Comparison of ENCODE assay signal across 14 cellular contexts in genomic region chr6:121573466-121573865, GRCh38.
A peak's percentile ranks its signal among the peaks of the same experiment; 100 is the strongest.
DNase-seq lines count a peak whose midpoint lies in the region; ATAC-seq and TF ChIP-seq lines count a peak whose summit lies in the region.
"Had no signal": no experiment of that assay in that cellular context is flagged by ENCODE, and none has a peak within 500 bp of the region (broad histone marks: within the 10 kb centered on the region; RNA-seq: fewer than 3 reads in every experiment).

No MANE protein-coding gene starts in this region.

- H3K4me2 ChIP-seq in IMR-90 (ENCODE audit: low read depth, low read length) (peak overlapping the region; percentile 55; the same call in 1 of the 2 replicates), mesenchymal stem cell (ENCODE audit: low read length, poor library complexity, severe bottlenecking) (no peak overlapping the region)

- H4K20me1 ChIP-seq in IMR-90 (ENCODE audit: insufficient read depth, low read length) = no peaks in the 10 kb centered on the region

- H3K4me1 ChIP-seq in IMR-90 (ENCODE audit: control insufficient read depth, insufficient read depth, low read length) = peaks cover 2% of the 10 kb centered on the region
- no peaks in the 10 kb centered on the region for H3K4me1 ChIP-seq in mesenchymal stem cell (ENCODE audit: control insufficient read depth, insufficient read depth, low read depth, low read length)

- H2BK5ac ChIP-seq in IMR-90 (ENCODE audit: low read depth, low read length, poor library complexity, severe bottlenecking) = peak overlapping the region; percentile 20
- no peak overlapping the region for H2BK5ac ChIP-seq in mesenchymal stem cell (ENCODE audit: low read depth, low read length, poor library complexity, severe bottlenecking)

- H3K9me1 ChIP-seq in IMR-90 (ENCODE audit: insufficient read depth, low read length) = peaks cover 5% of the 10 kb centered on the region

- no peak overlapping the region; the same call in 1 of the 2 replicates for H3K4ac ChIP-seq in IMR-90 (ENCODE audit: low read depth, low read length)
- H3K4ac ChIP-seq in mesenchymal stem cell (ENCODE audit: low read depth in 1 of 2, low read length in 2 of 2) = no peak overlapping the region

- H3K27ac ChIP-seq in IMR-90 (ENCODE audit: insufficient read depth, low read length) (no peak overlapping the region), mesenchymal stem cell (ENCODE audit: low read length, poor library complexity, severe bottlenecking) (no peak overlapping the region)

- H2AK5ac ChIP-seq in IMR-90 (ENCODE audit: low read depth, low read length) = no peak overlapping the region
- no peak overlapping the region for H2AK5ac ChIP-seq in mesenchymal stem cell (ENCODE audit: low read length, severe bottlenecking)

- H4K8ac ChIP-seq in IMR-90 (ENCODE audit: low read depth in 2 of 2, low read length in 2 of 2) = no peak overlapping the region; a peak in 1 of 4 replicates
- H4K8ac ChIP-seq in mesenchymal stem cell (ENCODE audit: low read length) = peak overlapping the region; percentile 64

- H2AK9ac ChIP-seq in IMR-90 (replicated peaks; ENCODE audit: low read depth, low read length, poor library complexity) = no peak overlapping the region

- intact Hi-C loops in CD14-positive monocyte (cut with micrococcal nuclease) (no loop called here), IMR-90 (cut with micrococcal nuclease) (no loop called here)

- H3K14ac ChIP-seq in IMR-90 (replicated peaks; ENCODE audit: low read depth, low read length) = no peak overlapping the region
- H3K14ac ChIP-seq in mesenchymal stem cell (ENCODE audit: low read length in 2 of 2) = no peak overlapping the region

- H3K9me3 ChIP-seq in IMR-90 (ENCODE audit: control insufficient read depth, insufficient read depth, low read length) (no peaks in the 10 kb centered on the region), mesenchymal stem cell (ENCODE audit: control insufficient read depth, low read length) (no peaks in the 10 kb centered on the region)

- POLR2A ChIA-PET in IMR-90 (lab: Charles Lee; ENCODE audit: unreplicated experiment) = no interaction called here

- TF ChIP-seq RAD21 in IMR-90 (IDR thresholded peaks at IDR 0.05; ENCODE audit: low read length) = no peak

- H2BK20ac ChIP-seq in IMR-90 (ENCODE audit: low read depth, low read length) = no peak overlapping the region

- no peak overlapping the region for H3K56ac ChIP-seq in IMR-90 (ENCODE audit: extremely low read depth, insufficient read depth, low read length)

- dilution Hi-C loops in IMR-90 (cut with HindIII; ENCODE audit: low sequenced_read_pairs, unreplicated experiment) = no loop called here

- no peak for DNase-seq in CD14-positive monocyte (ENCODE audit: low spot score)
- DNase-seq in IMR-90 = no peak
- DNase-seq in cardiac fibroblast (ENCODE audit: low read depth in 2 of 2) = peak; percentile 24 to 51
- no peak for DNase-seq in mesenchymal stem cell
- no peak for DNase-seq in stimulated activated CD4-positive, alpha-beta T cell treated with anti-CD3 and anti-CD28 coated beads, Interleukin-4, amount 100 ng/mL, for 1 hour
- no peak for DNase-seq in cortex of kidney (lab: John Stamatoyannopoulos, UW)
- DNase-seq in activated CD8-positive, alpha-beta memory T cell treated with anti-CD3 and anti-CD28 coated beads, Interleukin-2, amount 50 U/mL, for 4 hours = no peak
- DNase-seq: activated CD8-positive, alpha-beta memory T cell treated with anti-CD3 and anti-CD28 coated beads for 24 hours; activated naive CD4-positive, alpha-beta T cell; islet precursor cell; NCI-H1092; NCI-H510A treated with DMSO at 0.1 percent for 48 hours had no signal

- no peaks in the 10 kb centered on the region for H3K36me3 Mint-ChIP-seq in CD14-positive monocyte

- H2BK12ac ChIP-seq in mesenchymal stem cell (ENCODE audit: low read length in 2 of 2) = no peak overlapping the region

- CTCF ChIA-PET in IMR-90 (lab: Yijun Ruan, JAX) = interaction anchor here (0.6 kb wide), 1 partner anchor 161 kb away, joined by 4 read pairs; no protein-coding TSS in a partner anchor

- H3K4me1 Mint-ChIP-seq in CD14-positive monocyte = peaks cover 20% of the 10 kb centered on the region
- H3K4me1 Mint-ChIP-seq: nephron had no signal

- H3K27ac Mint-ChIP-seq in CD14-positive monocyte = peak overlapping the region in 6 of 7 donors; percentile 65 to 85 (median 81)
- H3K27ac Mint-ChIP-seq: nephron had no signal

- in situ Hi-C loops in IMR-90 (cut with MboI; ENCODE audit: low sequenced_read_pairs) = no loop called here

- H3K27me3 ChIP-seq in IMR-90 (ENCODE audit: control insufficient read depth, insufficient read depth, low read length) (no peaks in the 10 kb centered on the region), mesenchymal stem cell (ENCODE audit: control insufficient read depth in 1 of 2, insufficient read depth in 1 of 2, low read length in 2 of 2) (no peaks in the 10 kb centered on the region)

- H3K18ac ChIP-seq in IMR-90 (ENCODE audit: low read depth, low read length) (peak overlapping the region; percentile 37; the same call in 1 of the 2 replicates), mesenchymal stem cell (ENCODE audit: low read depth in 1 of 2, low read length in 2 of 2) (no peak overlapping the region)

- TF ChIP-seq POLR2A in IMR-90 (IDR thresholded peaks at IDR 0.05; ENCODE audit: low read depth, low read length) = no peak

- H3K36me3 ChIP-seq in IMR-90 (ENCODE audit: control insufficient read depth, insufficient read depth, low read length) = no peaks in the 10 kb centered on the region
- H3K36me3 ChIP-seq in mesenchymal stem cell (ENCODE audit: control insufficient read depth in 1 of 2, insufficient read depth in 2 of 2, low read depth in 1 of 2, low read length in 2 of 2) = no peaks in the 10 kb centered on the region

- ATAC-seq in IMR-90 (ENCODE audit: low read depth) (peak; percentile 56), GM21360 (IDR thresholded peaks at IDR 0.05; ENCODE audit: unreplicated experiment) (no peak)

- H4K91ac ChIP-seq in IMR-90 (ENCODE audit: insufficient read depth, low read depth, low read length) (no peak overlapping the region), mesenchymal stem cell (ENCODE audit: low read length) (no peak overlapping the region)

- H3K9me3 Mint-ChIP-seq in CD14-positive monocyte = peaks cover 0 to 13% (median 6%) of the 10 kb centered on the region in 7 donors

- no peak overlapping the region for H3K9ac ChIP-seq in IMR-90 (ENCODE audit: low read depth, low read length)
- H3K9ac ChIP-seq in mesenchymal stem cell (ENCODE audit: low read length) = peak overlapping the region; percentile 40

- H2BK15ac ChIP-seq in IMR-90 (ENCODE audit: low read depth, low read length) (no peak overlapping the region; the same call in 2 of the 3 replicates), mesenchymal stem cell (ENCODE audit: low read depth, poor library complexity, severe bottlenecking) (no peak overlapping the region)

- H2AFZ ChIP-seq in IMR-90 (replicated peaks; ENCODE audit: low read length, poor library complexity) (no peak overlapping the region), mesenchymal stem cell (ENCODE audit: low read depth, low read length) (no peak overlapping the region)

- no peak overlapping the region; the same call in 1 of the 2 replicates for H3K23ac ChIP-seq in IMR-90 (ENCODE audit: low read depth, low read length)
- H3K23ac ChIP-seq in mesenchymal stem cell (ENCODE audit: low read length in 2 of 2) = no peak overlapping the region

- TF ChIP-seq CTCF in CD14-positive monocyte (IDR thresholded peaks at IDR 0.05) (no peak), IMR-90 (conservative IDR thresholded peaks at IDR 0.05; ENCODE audit: low read depth, low read length) (no peak), cardiac fibroblast (IDR thresholded peaks at IDR 0.05; ENCODE audit: low read depth, low read length) (no peak)

- H2BK120ac ChIP-seq in IMR-90 (ENCODE audit: low read depth, low read length) = no peak overlapping the region
- no peak overlapping the region for H2BK120ac ChIP-seq in mesenchymal stem cell (ENCODE audit: low read depth, low read length)

- H3K27me3 Mint-ChIP-seq in CD14-positive monocyte (ENCODE audit: low read depth in 3 of 3) = peaks cover 0 to 2% (median 0%) of the 10 kb centered on the region in 3 donors

- no TSS peak for BruUV-seq in IMR-90 (replicated peaks; lab: Mats Ljungman, UMichigan)

- H3K4me3 Mint-ChIP-seq in CD14-positive monocyte = no peak overlapping the region
- H3K4me3 Mint-ChIP-seq: nephron had no signal

- H3K79me1 ChIP-seq in IMR-90 (ENCODE audit: low read depth in 1 of 2, low read length in 2 of 2) = no peaks in the 10 kb centered on the region
- no peaks in the 10 kb centered on the region for H3K79me1 ChIP-seq in mesenchymal stem cell (replicated peaks; ENCODE audit: low read length, poor library complexity, severe bottlenecking)

- H3K4me3 ChIP-seq in IMR-90 (ENCODE audit: insufficient read depth, low read depth, low read length) (no peak overlapping the region), cardiac fibroblast (replicated peaks in 1 of 2; ENCODE audit: low read depth in 2 of 2, low read length in 2 of 2) (no peak overlapping the region), mesenchymal stem cell (ENCODE audit: insufficient read depth in 1 of 2, low read depth in 1 of 2, low read length in 2 of 2) (peak overlapping the region in 1 of 2 experiments; percentile 17)

- no peak overlapping the region for H4K5ac ChIP-seq in IMR-90 (ENCODE audit: low read depth, low read length)

TF ChIP-seq in IMR-90, 13 proteins besides CTCF, POLR2A, EP300 and RAD21:
- no peak for TF ChIP-seq BHLHE40 (IDR thresholded peaks at IDR 0.05; ENCODE audit: low read depth, low read length)
- TF ChIP-seq CEBPB (IDR thresholded peaks at IDR 0.05; ENCODE audit: low read depth, low read length) = no peak
- TF ChIP-seq MAZ (IDR thresholded peaks at IDR 0.05; ENCODE audit: borderline replicate concordance, low read depth, low read length) = no peak
- TF ChIP-seq SMC3 (IDR thresholded peaks at IDR 0.05; ENCODE audit: low read depth, low read length) = no peak
- TF ChIP-seq RCOR1 (IDR thresholded peaks at IDR 0.05; ENCODE audit: insufficient replicate concordance, low read length) = no peak
- TF ChIP-seq MAFK (IDR thresholded peaks at IDR 0.05; ENCODE audit: low read depth, low read length) = no peak
- no peak for TF ChIP-seq CHD1 (IDR thresholded peaks at IDR 0.05; ENCODE audit: low read depth, low read length)
- no peak for TF ChIP-seq RFX5 (IDR thresholded peaks at IDR 0.05; ENCODE audit: low read depth, low read length)

Comparison
In these comparisons a context has a peak if more than half of its experiments do, and no peak if none do; other contexts are left out.
1. DNase-seq: peak in cardiac fibroblast (2 of 2); none in CD14-positive monocyte (single experiment), IMR-90 (single experiment), mesenchymal stem cell (single experiment), stimulated activated CD4-positive, alpha-beta T cell treated with anti-CD3 and anti-CD28 coated beads, Interleukin-4, amount 100 ng/mL, for 1 hour (single experiment), cortex of kidney (single experiment) and activated CD8-positive, alpha-beta memory T cell treated with anti-CD3 and anti-CD28 coated beads, Interleukin-2, amount 50 U/mL, for 4 hours (single experiment).